Comparison of ENCODE assay signal across 8 cellular contexts in genomic region chr4:112145820-112146813, GRCh38. TPM values are rescaled to one million over a fixed set of nuclear protein-coding genes. Genes with fewer than 3 reads are reported as not detected.
DNase-seq lines count a peak whose midpoint lies in the region; ATAC-seq and TF ChIP-seq lines count a peak whose summit lies in the region.

No MANE protein-coding gene starts in this region.

- DNase-seq in D341Med (ENCODE audit: low spot score) (peak; percentile 75), GM20000 (ENCODE audit: low spot score) (peak; percentile 84), HK-2 (ENCODE audit: unreplicated experiment) (peak; percentile 54), T-helper 2 cell (peak; percentile 33 to 69 (median 60)), astrocyte of the cerebellum (ENCODE audit: low read depth) (no peak), iPS DF 6.9 (ENCODE audit: low read depth, low spot score) (no peak), gastrocnemius medialis (peak; percentile 29 to 44), NCI-H187 (lab: John Stamatoyannopoulos, UW) (no peak)

- H3K36me3 ChIP-seq in iPS DF 6.9 (ENCODE audit: control insufficient read depth, insufficient read depth, low read length) (no peaks in the 10 kb centered on the region), gastrocnemius medialis (no peaks in the 10 kb centered on the region)

- TF ChIP-seq POLR2A in gastrocnemius medialis (IDR thresholded peaks at IDR 0.05), result no peak

- in situ Hi-C loops in astrocyte of the cerebellum (cut with HindIII; ENCODE audit: low sequenced_read_pairs), result loop anchor here (10.0 kb wide), 1 partner anchor 99 kb away; no protein-coding TSS in a partner anchor
- in situ Hi-C loops in gastrocnemius medialis (cut with MboI; ENCODE audit: low sequenced_read_pairs in 4 of 4), result no loop called here

- peak; percentile 70 to 76 for ATAC-seq in gastrocnemius medialis

- H3K27me3 ChIP-seq in iPS DF 6.9 (ENCODE audit: control insufficient read depth, insufficient read depth, low read length) (no peaks in the 10 kb centered on the region), gastrocnemius medialis (no peaks in the 10 kb centered on the region)

- H3K27ac ChIP-seq in iPS DF 6.9 (ENCODE audit: low read length) (no peak overlapping the region), gastrocnemius medialis (peak overlapping the region; percentile 79 to 86 (median 82))

- peaks cover 2% of the 10 kb centered on the region; the same call in 1 of the 2 replicates for H3K4me1 ChIP-seq in iPS DF 6.9 (ENCODE audit: control insufficient read depth, insufficient read depth, low read length)
- peaks cover 12 to 24% of the 10 kb centered on the region in 2 donors for H3K4me1 ChIP-seq in gastrocnemius medialis

- intact Hi-C loops in gastrocnemius medialis (cut with DNase I; ENCODE audit: low total_unique reads), result loop anchor here (1.0 to 5.0 kb wide), 2 partner anchors 44 to 85 kb away; partner anchors contain the start of gene AP1AR

- TF ChIP-seq CTCF in GM20000 (IDR thresholded peaks at IDR 0.05; ENCODE audit: extremely low read depth, missing control alignments) (no peak), astrocyte of the cerebellum (IDR thresholded peaks at IDR 0.05; ENCODE audit: low read depth, low read length, missing control alignments) (peak; percentile 16), gastrocnemius medialis (IDR thresholded peaks at IDR 0.05 in 4 of 5, conservative IDR thresholded peaks at IDR 0.05 in 1 of 5) (peak in 1 of 5 experiments; percentile 29)

- H3K9me3 ChIP-seq in iPS DF 6.9 (ENCODE audit: control insufficient read depth, insufficient read depth, low read length) (no peaks in the 10 kb centered on the region), gastrocnemius medialis (no peaks in the 10 kb centered on the region)

- H3K4me3 ChIP-seq in astrocyte of the cerebellum (ENCODE audit: low read depth, low read length), result peak overlapping the region; percentile 67
- peak overlapping the region; percentile 66 for H3K4me3 ChIP-seq in iPS DF 6.9 (ENCODE audit: low read length)
- H3K4me3 ChIP-seq in gastrocnemius medialis, result peak overlapping the region; percentile 69 to 91 (median 85)

- WGBS in iPS DF 6.9 (ENCODE audit: insufficient coverage, insufficient read length), result no CpG with 5 or more reads among the region's 50 CpGs

RNA-seq across cellular contexts. Expression of gene FAM241A, which starts 0.9 kb away (rescaled TPM):
- 1 to 10 TPM; 2.3 to 7.0 (median 3.3) TPM for total RNA-seq in gastrocnemius medialis

Comparison
In these comparisons a context has a peak if more than half of its experiments do, and no peak if none do; other contexts are left out.
1. DNase-seq: peak in D341Med (single experiment), GM20000 (single experiment), HK-2 (single experiment), T-helper 2 cell (5 of 5) and gastrocnemius medialis (2 of 2); none in astrocyte of the cerebellum (single experiment), iPS DF 6.9 (single experiment) and NCI-H187 (0 of 2).
2. Peak in every context shown above with its lines, with median percentiles within 50 percentile points of each other: H3K4me3 ChIP-seq.